In genomic region chr4:178738026-178738425, GRCh38 we compare ENCODE assay signal across 19 cellular contexts.
"Had no signal": no experiment of that assay in that cellular context is flagged by ENCODE, and none has a peak within 500 bp of the region (broad histone marks: within the 10 kb centered on the region; RNA-seq: fewer than 3 reads in every experiment).

No MANE protein-coding gene starts in this region.

- H3K4me2 ChIP-seq: PC-9 had no signal

- DNase-seq: KBM-7; MM.1S; NCI-H1105; NCI-H1436 treated with DMSO at 0.1 percent for 48 hours; NCI-H1694; NCI-H187 treated with DMSO at 0.1 percent for 48 hours; NCI-H2029 treated with DMSO at 0.1 percent for 48 hours; NCI-H2171 treated with DMSO at 0.1 percent for 48 hours; NCI-H345; NCI-H446 treated with DMSO at 0.1 percent for 48 hours; NCI-H510A treated with DMSO at 0.1 percent for 48 hours; NCI-H82; NK-92 treated with Interleukin-12 subunit alpha and Interleukin-12 subunit beta, amount 100 ng/mL, for 24 hours; PC-9; Peyer's patch; SHP77 treated with DMSO at 0.1 percent for 48 hours; SJCRH30 had no signal

- H3K27ac ChIP-seq: PC-9, Peyer's patch, SJCRH30 had no signal

- ATAC-seq: Right ventricle myocardium inferior, SK-N-SH treated with all-trans-retinoic acid at 6 μM for 48 hours had no signal

- H3K9me3 ChIP-seq: Peyer's patch, SJCRH30 had no signal

- H3K4me3 ChIP-seq: PC-9, Peyer's patch, SJCRH30 had no signal

- H3K4me1 ChIP-seq: Peyer's patch, SJCRH30 had no signal

- H2AFZ ChIP-seq: PC-9 had no signal

- H3K36me3 ChIP-seq: Peyer's patch, SJCRH30 had no signal

- H3K27me3 ChIP-seq: Peyer's patch, SJCRH30 had no signal
